Comparison of ENCODE assay signal across 10 cellular contexts in genomic region chr6:112231609-112232060, GRCh38. TPM values are rescaled to one million over a fixed set of nuclear protein-coding genes. Genes with fewer than 3 reads are reported as not detected.
DNase-seq lines count a peak whose midpoint lies in the region; ATAC-seq and TF ChIP-seq lines count a peak whose summit lies in the region.
"Had no signal": no experiment of that assay in that cellular context is flagged by ENCODE, and none has a peak within 500 bp of the region (broad histone marks: within the 10 kb centered on the region; RNA-seq: fewer than 3 reads in every experiment).

No MANE protein-coding gene starts in this region.

- peaks cover 3% of the 10 kb centered on the region for H3K36me3 ChIP-seq in left ventricle myocardium inferior
- no peaks in the 10 kb centered on the region for H3K36me3 ChIP-seq in left lung
- no peaks in the 10 kb centered on the region for H3K36me3 ChIP-seq in uterus
- H3K36me3 ChIP-seq in WERI-Rb-1, result no peaks in the 10 kb centered on the region

- no peaks in the 10 kb centered on the region for H3K9me3 ChIP-seq in left ventricle myocardium inferior (replicated peaks)
- H3K9me3 ChIP-seq in left lung, result no peaks in the 10 kb centered on the region
- H3K9me3 ChIP-seq in uterus, result no peaks in the 10 kb centered on the region
- no peaks in the 10 kb centered on the region for H3K9me3 ChIP-seq in WERI-Rb-1 (ENCODE audit: severe bottlenecking)

- ATAC-seq in left ventricle myocardium superior, result no peak
- ATAC-seq in SK-N-SH treated with all-trans-retinoic acid at 6 μM for 48 hours, result peak; percentile 52
- ATAC-seq in left lung, result peak; percentile 22
- no peak for ATAC-seq in HG03571 (IDR thresholded peaks at IDR 0.05; ENCODE audit: unreplicated experiment)

- DNase-seq in left ventricle myocardium inferior, result no peak
- DNase-seq in left ventricle myocardium superior, result no peak
- DNase-seq in left lung, result no peak
- DNase-seq in uterus, result peak in 1 of 2 donors; percentile 53
- no peak for DNase-seq in GOT3 (lab: John Stamatoyannopoulos, UW)
- no peak for DNase-seq in WERI-Rb-1
- DNase-seq: NCI-H2227 treated with DMSO at 0.1 percent for 48 hours, T1000 had no signal

- peak overlapping the region; percentile 89 for H3K27ac ChIP-seq in left ventricle myocardium inferior (replicated peaks)
- H3K27ac ChIP-seq in left lung, result peak overlapping the region; percentile 42 to 79
- peak overlapping the region; percentile 75 to 86 for H3K27ac ChIP-seq in uterus
- no peak overlapping the region for H3K27ac ChIP-seq in WERI-Rb-1

- no peaks in the 10 kb centered on the region for H3K27me3 ChIP-seq in left ventricle myocardium inferior (ENCODE audit: low read depth)
- H3K27me3 ChIP-seq in left lung, result no peaks in the 10 kb centered on the region
- no peaks in the 10 kb centered on the region for H3K27me3 ChIP-seq in uterus
- peaks cover 7% of the 10 kb centered on the region for H3K27me3 ChIP-seq in WERI-Rb-1 (ENCODE audit: insufficient read depth, low read depth, severe bottlenecking)

- no peak for TF ChIP-seq POLR2A in uterus (IDR thresholded peaks at IDR 0.05)

- H3K4me1 ChIP-seq in left ventricle myocardium inferior, result peaks cover 84% of the 10 kb centered on the region
- H3K4me1 ChIP-seq in left lung, result peaks cover 6 to 12% of the 10 kb centered on the region in 2 donors
- no peaks in the 10 kb centered on the region for H3K4me1 ChIP-seq in uterus

- no peak for TF ChIP-seq CTCF in left ventricle myocardium inferior (IDR thresholded peaks at IDR 0.05; ENCODE audit: borderline replicate concordance)
- TF ChIP-seq CTCF in left lung (IDR thresholded peaks at IDR 0.05), result no peak
- no peak for TF ChIP-seq CTCF in uterus (IDR thresholded peaks at IDR 0.05)
- TF ChIP-seq CTCF in WERI-Rb-1 (IDR thresholded peaks at IDR 0.05; ENCODE audit: low read depth, low read length), result no peak

- H3K4me3 ChIP-seq in left ventricle myocardium inferior, result no peak overlapping the region
- H3K4me3 ChIP-seq in left lung, result no peak overlapping the region
- H3K4me3 ChIP-seq in uterus, result no peak overlapping the region
- no peak overlapping the region for H3K4me3 ChIP-seq in WERI-Rb-1 (ENCODE audit: low read depth, low read length)

- intact Hi-C loops in left ventricle myocardium inferior (cut with micrococcal nuclease) (no loop called here), left ventricle myocardium superior (cut with micrococcal nuclease) (no loop called here), left lung (cut with DNase I) (no loop called here), uterus (cut with DNase I; ENCODE audit: low total_unique reads) (no loop called here)

TF ChIP-seq in SK-N-SH treated with all-trans-retinoic acid at 6 μM for 48 hours, 23 proteins besides CTCF, POLR2A, EP300 and RAD21:
- TF ChIP-seq, protein P1, sequence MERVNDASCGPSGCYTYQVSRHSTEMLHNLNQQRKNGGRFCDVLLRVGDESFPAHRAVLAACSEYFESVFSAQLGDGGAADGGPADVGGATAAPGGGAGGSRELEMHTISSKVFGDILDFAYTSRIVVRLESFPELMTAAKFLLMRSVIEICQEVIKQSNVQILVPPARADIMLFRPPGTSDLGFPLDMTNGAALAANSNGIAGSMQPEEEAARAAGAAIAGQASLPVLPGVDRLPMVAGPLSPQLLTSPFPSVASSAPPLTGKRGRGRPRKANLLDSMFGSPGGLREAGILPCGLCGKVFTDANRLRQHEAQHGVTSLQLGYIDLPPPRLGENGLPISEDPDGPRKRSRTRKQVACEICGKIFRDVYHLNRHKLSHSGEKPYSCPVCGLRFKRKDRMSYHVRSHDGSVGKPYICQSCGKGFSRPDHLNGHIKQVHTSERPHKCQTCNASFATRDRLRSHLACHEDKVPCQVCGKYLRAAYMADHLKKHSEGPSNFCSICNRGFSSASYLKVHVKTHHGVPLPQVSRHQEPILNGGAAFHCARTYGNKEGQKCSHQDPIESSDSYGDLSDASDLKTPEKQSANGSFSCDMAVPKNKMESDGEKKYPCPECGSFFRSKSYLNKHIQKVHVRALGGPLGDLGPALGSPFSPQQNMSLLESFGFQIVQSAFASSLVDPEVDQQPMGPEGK (CRISPR knock-in tag; IDR thresholded peaks at IDR 0.05; ENCODE audit: borderline replicate concordance), result no peak
- peak; percentile 32; the same call in 1 of the 2 replicates for TF ChIP-seq ISL1 (CRISPR knock-in tag; IDR thresholded peaks at IDR 0.05)

RNA-seq across cellular contexts. Expression of gene LAMA4, which starts 22.7 kb away (rescaled TPM):
- 103 TPM for total RNA-seq in left ventricle myocardium inferior
- 50.6 TPM for total RNA-seq in left ventricle myocardium superior
- total RNA-seq in left lung, result 100 to 1,000 TPM in 1 of 2 donors, 10 to 100 TPM in 1; 87.5 to 152 TPM
- total RNA-seq in uterus, result 100 to 1,000 TPM; 107 to 329 (median 271) TPM

Comparison
In these comparisons a context has a peak if more than half of its experiments do, and no peak if none do; other contexts are left out.
1. ATAC-seq: peak in SK-N-SH treated with all-trans-retinoic acid at 6 μM for 48 hours (single experiment) and left lung (single experiment); none in left ventricle myocardium superior (single experiment) and HG03571 (single experiment).